ENCODE assay signal across 8 cellular contexts in genomic region chr6:97282238-97282725, GRCh38. TPM values are rescaled to one million over a fixed set of nuclear protein-coding genes. Genes with fewer than 3 reads are reported as not detected.
A peak's percentile ranks its signal among the peaks of the same experiment; 100 is the strongest.
DNase-seq lines count a peak whose midpoint lies in the region; ATAC-seq and TF ChIP-seq lines count a peak whose summit lies in the region.

No MANE protein-coding gene starts in this region.

- ATAC-seq in GM21381 (IDR thresholded peaks at IDR 0.05; ENCODE audit: unreplicated experiment) (peak; percentile 3), body of pancreas (peak; percentile 2), upper lobe of right lung (no peak), GM18519 (IDR thresholded peaks at IDR 0.05; ENCODE audit: low FRiP score, unreplicated experiment) (no peak), HG03521 (IDR thresholded peaks at IDR 0.05; ENCODE audit: unreplicated experiment) (no peak)

- no peaks in the 10 kb centered on the region for H3K27me3 ChIP-seq in body of pancreas
- no peaks in the 10 kb centered on the region for H3K27me3 ChIP-seq in upper lobe of right lung

- H3K27ac ChIP-seq in body of pancreas (peak overlapping the region in 3 of 4 donors; percentile 43 to 70 (median 70)), upper lobe of right lung (peak overlapping the region; percentile 75)

- no peak for TF ChIP-seq CTCF in LNCaP clone FGC (IDR thresholded peaks at IDR 0.05; ENCODE audit: control insufficient read depth, extremely low read depth, insufficient read depth)
- TF ChIP-seq CTCF in body of pancreas (IDR thresholded peaks at IDR 0.05): no peak
- TF ChIP-seq CTCF in lower leg skin (IDR thresholded peaks at IDR 0.05): no peak
- TF ChIP-seq CTCF in upper lobe of right lung (IDR thresholded peaks at IDR 0.05): no peak

- H3K36me3 ChIP-seq in body of pancreas (replicated peaks in 1 of 2; ENCODE audit: insufficient read depth in 1 of 2, low read depth in 2 of 2): no peaks in the 10 kb centered on the region
- H3K36me3 ChIP-seq in upper lobe of right lung: no peaks in the 10 kb centered on the region

- TF ChIP-seq POLR2A in body of pancreas (IDR thresholded peaks at IDR 0.05): no peak
- no peak for TF ChIP-seq POLR2A in lower leg skin (IDR thresholded peaks at IDR 0.05)

- 0 to 3% methylated on average over 12 to 13 of the region's 13 CpGs for WGBS in body of pancreas, 2 donors
- 1 to 3% methylated on average over 13 of the region's 13 CpGs for WGBS in lower leg skin, 2 donors

- no peaks in the 10 kb centered on the region for H3K9me3 ChIP-seq in body of pancreas
- H3K9me3 ChIP-seq in upper lobe of right lung: no peaks in the 10 kb centered on the region

- peak overlapping the region; percentile 74 for H3K4me3 ChIP-seq in LNCaP clone FGC (ENCODE audit: low read depth, low read length)
- peak overlapping the region; percentile 83 to 99 for H3K4me3 ChIP-seq in body of pancreas
- peak overlapping the region; percentile 87 for H3K4me3 ChIP-seq in lower leg skin (ENCODE audit: low read depth, poor library complexity, severe bottlenecking)
- H3K4me3 ChIP-seq in upper lobe of right lung: peak overlapping the region; percentile 96

- intact Hi-C loops in body of pancreas (cut with DNase I): no loop called here
- intact Hi-C loops in lower leg skin (cut with DNase I; ENCODE audit: low total_unique reads): no loop called here
- intact Hi-C loops in upper lobe of right lung (cut with DNase I): no loop called here

- peaks cover 13% of the 10 kb centered on the region for H3K4me1 ChIP-seq in body of pancreas
- H3K4me1 ChIP-seq in upper lobe of right lung: peaks cover 7% of the 10 kb centered on the region

- peak; percentile 40 for DNase-seq in D341Med (ENCODE audit: low spot score)
- DNase-seq in LNCaP clone FGC (ENCODE audit: low read depth): no peak
- DNase-seq in body of pancreas: no peak
- DNase-seq in lower leg skin (ENCODE audit: low spot score in 2 of 2): no peak
- DNase-seq in upper lobe of right lung: no peak

RNA-seq across cellular contexts. Expression of gene MMS22L, which starts 0.7 kb away (rescaled TPM):
- total RNA-seq in body of pancreas: 1 to 10 TPM; 7.3 to 8.3 TPM
- 10 to 100 TPM in 2 of 4 donors, 1 to 10 TPM in 2; 3.5 to 31.7 (median 11.7) TPM for total RNA-seq in lower leg skin
- 6.8 TPM for total RNA-seq in upper lobe of right lung

Comparison
In these comparisons a context has a peak if more than half of its experiments do, and no peak if none do; other contexts are left out.
1. ATAC-seq: peak in GM21381 (single experiment) and body of pancreas (single experiment); none in upper lobe of right lung (single experiment), GM18519 (single experiment) and HG03521 (single experiment).
2. Peak in every context shown above with its lines, with median percentiles within 50 percentile points of each other: H3K4me3 ChIP-seq.